In the genomic region with DNA sequence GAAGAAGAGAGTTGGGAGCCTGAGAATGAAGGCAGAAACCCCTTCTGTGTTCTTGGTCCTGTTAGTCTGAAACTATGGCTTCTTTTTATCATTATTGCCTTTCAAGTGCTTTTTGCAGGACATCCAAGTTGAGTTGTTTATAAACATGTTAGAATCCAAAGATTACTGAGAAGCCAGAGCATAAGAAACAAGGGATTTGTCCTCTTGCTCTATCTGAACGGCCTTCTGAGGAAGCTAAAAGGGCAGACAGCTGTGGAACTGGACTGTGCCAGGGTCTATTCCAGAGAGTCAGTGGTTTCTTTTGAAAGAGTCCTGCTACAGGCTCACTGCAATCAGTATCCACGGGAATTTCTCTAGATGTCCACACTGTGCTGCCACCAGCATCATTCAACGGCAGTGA, we compare ENCODE assay signal across 32 cellular contexts.
"Had no signal": no experiment of that assay in that cellular context is flagged by ENCODE, and none has a peak within 500 bp of the region (broad histone marks: within the 10 kb centered on the region; RNA-seq: fewer than 3 reads in every experiment).

No MANE protein-coding gene starts in this region.

- H3K4me1 Mint-ChIP-seq: activated CD4-positive, alpha-beta T cell treated with anti-CD3 and anti-CD28 coated beads for 36 hours; activated CD4-positive, alpha-beta T cell treated with anti-CD3 and anti-CD28 coated beads, Interleukin-2, amount 10 ng/mL, durations not matched to agents 24 days and 14 days; activated CD8-positive, alpha-beta memory T cell treated with anti-CD3 and anti-CD28 coated beads, Interleukin-2, amount 10 ng/mL, durations not matched to agents 7 days and 5 days; activated naive CD4-positive, alpha-beta T cell treated with anti-CD3 and anti-CD28 coated beads, Interleukin-2, amount 50 U/mL, for 24 hours; activated naive CD8-positive, alpha-beta T cell treated with anti-CD3 and anti-CD28 coated beads for 36 hours; activated naive CD8-positive, alpha-beta T cell treated with anti-CD3 and anti-CD28 coated beads, Interleukin-2, amount 50 U/mL, for 24 hours; brain had no signal

- H3K4me1 ChIP-seq: adrenal gland, breast epithelium, colonic mucosa, foreskin keratinocyte, gastrocnemius medialis had no signal

- H3K27ac ChIP-seq: adrenal gland, breast epithelium, cardiac muscle cell, colonic mucosa, foreskin keratinocyte, gastrocnemius medialis had no signal

- H3K36me3 ChIP-seq: adrenal gland, breast epithelium, cardiac muscle cell, colonic mucosa, gastrocnemius medialis had no signal

- H3K27ac Mint-ChIP-seq: activated CD4-positive, alpha-beta memory T cell treated with anti-CD3 and anti-CD28 coated beads for 36 hours; activated CD4-positive, alpha-beta T cell treated with anti-CD3 and anti-CD28 coated beads for 36 hours; activated CD4-positive, alpha-beta T cell treated with anti-CD3 and anti-CD28 coated beads, Interleukin-2, amount 10 ng/mL, durations not matched to agents 24 days and 14 days; activated CD8-positive, alpha-beta memory T cell treated with anti-CD3 and anti-CD28 coated beads, Interleukin-2, amount 10 ng/mL, durations not matched to agents 7 days and 5 days; activated CD8-positive, alpha-beta T cell treated with anti-CD3 and anti-CD28 coated beads, Interleukin-2, amount 10 ng/mL, durations not matched to agents 7 days and 5 days; activated naive CD4-positive, alpha-beta T cell treated with anti-CD3 and anti-CD28 coated beads for 36 hours; activated naive CD4-positive, alpha-beta T cell treated with anti-CD3 and anti-CD28 coated beads, Interleukin-2, amount 50 U/mL, for 24 hours; activated naive CD8-positive, alpha-beta T cell treated with anti-CD3 and anti-CD28 coated beads for 36 hours; activated naive CD8-positive, alpha-beta T cell treated with anti-CD3 and anti-CD28 coated beads, Interleukin-2, amount 50 U/mL, for 24 hours; activated T-helper 1 cell treated with anti-CD3 and anti-CD28 coated beads, Interleukin-12 subunit alpha, Interleukin-12 subunit beta, Interleukin-2, Interleukin-4 antibody, amounts not matched to agents 30 ng/mL and 10 ng/mL and 1 ng/mL, durations not matched to agents 14 hours and 24 hours and 36 hours; activated T-helper 2 cell treated with anti-CD3 and anti-CD28 coated beads, Interferon-gamma antibody, Interleukin-2, Interleukin-4, amounts not matched to agents 10 μg/mL and 5 μg/mL and 100 μg/mL, durations not matched to agents 14 hours and 24 hours and 36 hours; brain; endodermal cell had no signal

- H3K27me3 Mint-ChIP-seq: activated CD4-positive, alpha-beta memory T cell treated with anti-CD3 and anti-CD28 coated beads for 36 hours; activated CD4-positive, alpha-beta T cell treated with anti-CD3 and anti-CD28 coated beads for 36 hours; activated CD4-positive, alpha-beta T cell treated with anti-CD3 and anti-CD28 coated beads, Interleukin-2, amount 10 ng/mL, durations not matched to agents 24 days and 14 days; activated CD8-positive, alpha-beta memory T cell treated with anti-CD3 and anti-CD28 coated beads, Interleukin-2, amount 10 ng/mL, durations not matched to agents 7 days and 5 days; activated naive CD4-positive, alpha-beta T cell treated with anti-CD3 and anti-CD28 coated beads, Interleukin-2, amount 50 U/mL, for 24 hours; activated naive CD8-positive, alpha-beta T cell treated with anti-CD3 and anti-CD28 coated beads, Interleukin-2, amount 50 U/mL, for 24 hours; brain had no signal

- DNase-seq: activated CD4-positive, alpha-beta memory T cell treated with anti-CD3 and anti-CD28 coated beads for 36 hours; activated CD4-positive, alpha-beta T cell treated with anti-CD3 and anti-CD28 coated beads for 36 hours; activated CD4-positive, alpha-beta T cell treated with anti-CD3 and anti-CD28 coated beads, Interleukin-2, amount 10 ng/mL, durations not matched to agents 24 days and 14 days; activated CD4-positive, CD25-positive, alpha-beta regulatory T cell; activated CD4-positive, CD25-positive, alpha-beta regulatory T cell treated with anti-CD3 and anti-CD28 coated beads, Interleukin-2, amount 50 U/mL, for 72 hours; activated CD8-positive, alpha-beta memory T cell treated with anti-CD3 and anti-CD28 coated beads, Interleukin-2, amount 10 ng/mL, durations not matched to agents 7 days and 5 days; activated CD8-positive, alpha-beta memory T cell treated with anti-CD3 and anti-CD28 coated beads, Interleukin-2, amount 50 U/mL, for 4 hours; activated CD8-positive, alpha-beta T cell treated with anti-CD3 and anti-CD28 coated beads, Interleukin-2, amount 10 ng/mL, durations not matched to agents 7 days and 5 days; activated effector memory CD4-positive, alpha-beta T cell treated with anti-CD3 and anti-CD28 coated beads, Interleukin-2, amount 50 U/mL, for 16 hours; activated naive CD4-positive, alpha-beta T cell treated with anti-CD3 and anti-CD28 coated beads for 36 hours; activated naive CD8-positive, alpha-beta T cell treated with anti-CD3 and anti-CD28 coated beads for 36 hours; activated naive CD8-positive, alpha-beta T cell treated with anti-CD3 and anti-CD28 coated beads, Interleukin-2, amount 50 U/mL, for 24 hours; activated T-cell treated with anti-CD3 and anti-CD28 coated beads, Interleukin-2, amount 50 U/mL, for 1 hour; activated T-cell treated with anti-CD3 and anti-CD28 coated beads, Interleukin-2, amount 50 U/mL, for 48 hours; adrenal gland; amygdala; aorta; central memory CD4-positive, alpha-beta T cell; cerebellar nuclear complex; colonic mucosa; effector memory CD4-positive, alpha-beta T cell; endodermal cell; foreskin keratinocyte; gastrocnemius medialis; T-helper 2 cell had no signal

- H3K9me3 ChIP-seq: breast epithelium, colonic mucosa, gastrocnemius medialis had no signal

- H3K36me3 Mint-ChIP-seq: activated CD4-positive, alpha-beta memory T cell treated with anti-CD3 and anti-CD28 coated beads for 36 hours; activated CD8-positive, alpha-beta memory T cell treated with anti-CD3 and anti-CD28 coated beads, Interleukin-2, amount 10 ng/mL, durations not matched to agents 7 days and 5 days; activated naive CD4-positive, alpha-beta T cell treated with anti-CD3 and anti-CD28 coated beads, Interleukin-2, amount 50 U/mL, for 24 hours; activated naive CD8-positive, alpha-beta T cell treated with anti-CD3 and anti-CD28 coated beads for 36 hours had no signal

- H3K4me3 Mint-ChIP-seq: activated CD4-positive, alpha-beta memory T cell treated with anti-CD3 and anti-CD28 coated beads for 36 hours; activated CD4-positive, alpha-beta T cell treated with anti-CD3 and anti-CD28 coated beads for 36 hours; activated CD4-positive, alpha-beta T cell treated with anti-CD3 and anti-CD28 coated beads, Interleukin-2, amount 10 ng/mL, durations not matched to agents 24 days and 14 days; activated CD8-positive, alpha-beta memory T cell treated with anti-CD3 and anti-CD28 coated beads, Interleukin-2, amount 10 ng/mL, durations not matched to agents 7 days and 5 days; activated CD8-positive, alpha-beta T cell treated with anti-CD3 and anti-CD28 coated beads, Interleukin-2, amount 10 ng/mL, durations not matched to agents 7 days and 5 days; activated naive CD4-positive, alpha-beta T cell treated with anti-CD3 and anti-CD28 coated beads for 36 hours; activated naive CD4-positive, alpha-beta T cell treated with anti-CD3 and anti-CD28 coated beads, Interleukin-2, amount 50 U/mL, for 24 hours; activated naive CD8-positive, alpha-beta T cell treated with anti-CD3 and anti-CD28 coated beads for 36 hours; activated naive CD8-positive, alpha-beta T cell treated with anti-CD3 and anti-CD28 coated beads, Interleukin-2, amount 50 U/mL, for 24 hours; activated T-helper 1 cell treated with anti-CD3 and anti-CD28 coated beads, Interleukin-12 subunit alpha, Interleukin-12 subunit beta, Interleukin-2, Interleukin-4 antibody, amounts not matched to agents 30 ng/mL and 10 ng/mL and 1 ng/mL, durations not matched to agents 14 hours and 24 hours and 36 hours; brain; endodermal cell had no signal

- H3K4me3 ChIP-seq: adrenal gland, breast epithelium, cardiac muscle cell, colonic mucosa, gastrocnemius medialis had no signal

- H3K9me3 Mint-ChIP-seq: activated CD4-positive, alpha-beta T cell treated with anti-CD3 and anti-CD28 coated beads, Interleukin-2, amount 10 ng/mL, durations not matched to agents 24 days and 14 days; activated naive CD8-positive, alpha-beta T cell treated with anti-CD3 and anti-CD28 coated beads for 36 hours; endodermal cell had no signal

- H3K27me3 ChIP-seq: adrenal gland, breast epithelium, cardiac muscle cell, colonic mucosa, gastrocnemius medialis had no signal

- ATAC-seq: activated CD4-positive, alpha-beta T cell treated with anti-CD3 and anti-CD28 coated beads for 36 hours; activated CD8-positive, alpha-beta memory T cell treated with anti-CD3 and anti-CD28 coated beads, Interleukin-2, amount 10 ng/mL, durations not matched to agents 7 days and 5 days; activated CD8-positive, alpha-beta T cell treated with anti-CD3 and anti-CD28 coated beads, Interleukin-2, amount 10 ng/mL, durations not matched to agents 7 days and 5 days; activated naive CD8-positive, alpha-beta T cell treated with anti-CD3 and anti-CD28 coated beads, Interleukin-2, amount 50 U/mL, for 24 hours; esophagus mucosa; foreskin keratinocyte; gastrocnemius medialis had no signal
